ENCODE assay signal across 35 cellular contexts in genomic region chr9:37011530-37011929, GRCh38. TPM values are rescaled to one million over a fixed set of nuclear protein-coding genes. Genes with fewer than 3 reads are reported as not detected.
DNase-seq lines count a peak whose midpoint lies in the region; ATAC-seq and TF ChIP-seq lines count a peak whose summit lies in the region.
"Had no signal": no experiment of that assay in that cellular context is flagged by ENCODE, and none has a peak within 500 bp of the region (broad histone marks: within the 10 kb centered on the region; RNA-seq: fewer than 3 reads in every experiment).

No MANE protein-coding gene starts in this region.

- H3K79me2 ChIP-seq in OCI-LY7 (ENCODE audit: insufficient read depth, low read depth, low read length): peaks cover 54% of the 10 kb centered on the region; the same call in 1 of the 2 replicates
- H3K79me2 ChIP-seq: parathyroid adenoma had no signal

- peaks cover 42% of the 10 kb centered on the region for H3K27me3 Mint-ChIP-seq in activated naive CD8-positive, alpha-beta T cell treated with anti-CD3 and anti-CD28 coated beads, Interleukin-2, amount 50 U/mL, for 24 hours
- H3K27me3 Mint-ChIP-seq in activated naive CD8-positive, alpha-beta T cell treated with anti-CD3 and anti-CD28 coated beads for 36 hours: peaks cover 35% of the 10 kb centered on the region
- H3K27me3 Mint-ChIP-seq in stimulated activated naive B cell treated with anti-CD40 and anti-IgM and Interleukin-4, amounts not matched to agents 10 μg/mL and 1 μg/mL and 100 μg/mL, for 72 hours: no peaks in the 10 kb centered on the region

- no peaks in the 10 kb centered on the region for H3K36me3 Mint-ChIP-seq in activated naive CD8-positive, alpha-beta T cell treated with anti-CD3 and anti-CD28 coated beads, Interleukin-2, amount 50 U/mL, for 24 hours (ENCODE audit: low read depth)
- no peaks in the 10 kb centered on the region for H3K36me3 Mint-ChIP-seq in activated naive CD8-positive, alpha-beta T cell treated with anti-CD3 and anti-CD28 coated beads for 36 hours
- H3K36me3 Mint-ChIP-seq in stimulated activated naive B cell treated with anti-CD40 and anti-IgM and Interleukin-4, amounts not matched to agents 10 μg/mL and 1 μg/mL and 100 μg/mL, for 72 hours: peaks cover 57 to 76% of the 10 kb centered on the region in 2 donors
- H3K36me3 Mint-ChIP-seq: activated naive CD4-positive, alpha-beta T cell treated with anti-CD3 and anti-CD28 coated beads, Interleukin-2, amount 50 U/mL, for 24 hours; CD4-positive, CD25-positive, alpha-beta regulatory T cell had no signal

- TF ChIP-seq CTCF in OCI-LY7 (conservative IDR thresholded peaks at IDR 0.05; ENCODE audit: low read length) (no peak), lower lobe of right lung (IDR thresholded peaks at IDR 0.05) (no peak)

- H3K9me3 ChIP-seq in OCI-LY7 (ENCODE audit: low read length): no peaks in the 10 kb centered on the region
- no peaks in the 10 kb centered on the region for H3K9me3 ChIP-seq in lower lobe of right lung
- H3K9me3 ChIP-seq: esophagus muscularis mucosa, left lung, right atrium auricular region had no signal

- H3K36me3 ChIP-seq in OCI-LY7 (ENCODE audit: insufficient read depth, low read length) (peaks cover 96% of the 10 kb centered on the region), lower lobe of right lung (no peaks in the 10 kb centered on the region)
- H3K36me3 ChIP-seq: esophagus muscularis mucosa, left lung, right atrium auricular region had no signal

- H3K4me1 ChIP-seq in OCI-LY7 (ENCODE audit: insufficient read depth, low read length, poor library complexity, severe bottlenecking) (peaks cover 68% of the 10 kb centered on the region), lower lobe of right lung (no peaks in the 10 kb centered on the region)
- H3K4me1 ChIP-seq: esophagus muscularis mucosa, left lung, parathyroid adenoma, right atrium auricular region had no signal

- BruUV-seq in OCI-LY7 (replicated peaks; lab: Mats Ljungman, UMichigan): no TSS peak

- POLR2A ChIA-PET in OCI-LY7 (lab: Charles Lee): interaction anchor here (1.7 to 6.6 kb wide), 3 partner anchors 10 to 19 kb away, joined by 4 to 36 read pairs (median 14); no protein-coding TSS in a partner anchor

- no peak overlapping the region for H3K27ac Mint-ChIP-seq in activated naive CD8-positive, alpha-beta T cell treated with anti-CD3 and anti-CD28 coated beads, Interleukin-2, amount 50 U/mL, for 24 hours
- H3K27ac Mint-ChIP-seq in activated naive CD8-positive, alpha-beta T cell treated with anti-CD3 and anti-CD28 coated beads for 36 hours: no peak overlapping the region
- peak overlapping the region; percentile 89 for H3K27ac Mint-ChIP-seq in stimulated activated naive B cell treated with anti-CD40 and anti-IgM and Interleukin-4, amounts not matched to agents 10 μg/mL and 1 μg/mL and 100 μg/mL, for 72 hours
- H3K27ac Mint-ChIP-seq: activated CD8-positive, alpha-beta T cell treated with anti-CD3 and anti-CD28 coated beads for 36 hours; activated naive CD4-positive, alpha-beta T cell treated with anti-CD3 and anti-CD28 coated beads, Interleukin-2, amount 50 U/mL, for 24 hours; activated T-helper 17 cell treated with anti-CD3 and anti-CD28 coated beads, Interleukin-2, amount 50 U/mL, for 72 hours; H9; stimulated activated naive CD8-positive, alpha-beta T cell treated with anti-CD3 and anti-CD28 coated beads, Interleukin-15, Interleukin-2, amounts not matched to agents 100 ng/mL and 50 ng/mL, for 24 hours; T-helper 17 cell had no signal

- peaks cover 48% of the 10 kb centered on the region for H3K27me3 ChIP-seq in lower lobe of right lung (ENCODE audit: low read depth)
- H3K27me3 ChIP-seq: right atrium auricular region had no signal

- intact Hi-C loops in OCI-LY7 (cut with micrococcal nuclease; ENCODE audit: unreplicated experiment): no loop called here
- intact Hi-C loops in lower lobe of right lung (cut with DNase I): no loop called here

- H3K4me3 ChIP-seq in OCI-LY7 (ENCODE audit: low read depth, low read length, poor library complexity, severe bottlenecking) (peak overlapping the region; percentile 38), lower lobe of right lung (no peak overlapping the region)
- H3K4me3 ChIP-seq: dorsolateral prefrontal cortex, esophagus muscularis mucosa, left lung, right atrium auricular region, smooth muscle cell had no signal

- peak overlapping the region; percentile 34 for H3K4me3 Mint-ChIP-seq in activated naive CD8-positive, alpha-beta T cell treated with anti-CD3 and anti-CD28 coated beads, Interleukin-2, amount 50 U/mL, for 24 hours
- H3K4me3 Mint-ChIP-seq in activated naive CD8-positive, alpha-beta T cell treated with anti-CD3 and anti-CD28 coated beads for 36 hours: no peak overlapping the region
- peak overlapping the region; percentile 50 to 74 for H3K4me3 Mint-ChIP-seq in stimulated activated naive B cell treated with anti-CD40 and anti-IgM and Interleukin-4, amounts not matched to agents 10 μg/mL and 1 μg/mL and 100 μg/mL, for 72 hours
- H3K4me3 Mint-ChIP-seq: activated CD8-positive, alpha-beta T cell treated with anti-CD3 and anti-CD28 coated beads for 36 hours; activated naive CD4-positive, alpha-beta T cell treated with anti-CD3 and anti-CD28 coated beads, Interleukin-2, amount 50 U/mL, for 24 hours; activated T-helper 17 cell treated with anti-CD3 and anti-CD28 coated beads, Interleukin-2, amount 50 U/mL, for 72 hours; CD4-positive, CD25-positive, alpha-beta regulatory T cell; H9; stimulated activated naive CD8-positive, alpha-beta T cell treated with anti-CD3 and anti-CD28 coated beads, Interleukin-15, Interleukin-2, amounts not matched to agents 100 ng/mL and 50 ng/mL, for 24 hours had no signal

- no peaks in the 10 kb centered on the region for H3K9me3 Mint-ChIP-seq in activated naive CD8-positive, alpha-beta T cell treated with anti-CD3 and anti-CD28 coated beads, Interleukin-2, amount 50 U/mL, for 24 hours
- H3K9me3 Mint-ChIP-seq in activated naive CD8-positive, alpha-beta T cell treated with anti-CD3 and anti-CD28 coated beads for 36 hours: no peaks in the 10 kb centered on the region
- H3K9me3 Mint-ChIP-seq in stimulated activated naive B cell treated with anti-CD40 and anti-IgM and Interleukin-4, amounts not matched to agents 10 μg/mL and 1 μg/mL and 100 μg/mL, for 72 hours: no peaks in the 10 kb centered on the region
- H3K9me3 Mint-ChIP-seq: activated CD8-positive, alpha-beta T cell treated with anti-CD3 and anti-CD28 coated beads for 36 hours; activated naive CD4-positive, alpha-beta T cell treated with anti-CD3 and anti-CD28 coated beads, Interleukin-2, amount 50 U/mL, for 24 hours; activated T-helper 17 cell treated with anti-CD3 and anti-CD28 coated beads, Interleukin-2, amount 50 U/mL, for 72 hours; H9; stimulated activated naive CD8-positive, alpha-beta T cell treated with anti-CD3 and anti-CD28 coated beads, Interleukin-15, Interleukin-2, amounts not matched to agents 100 ng/mL and 50 ng/mL, for 24 hours had no signal

- no peak overlapping the region for H2AFZ ChIP-seq in OCI-LY7 (ENCODE audit: low read length)
- H2AFZ ChIP-seq: parathyroid adenoma had no signal

- H4K20me1 ChIP-seq in OCI-LY7 (ENCODE audit: insufficient read depth, low read length): no peaks in the 10 kb centered on the region

- peak overlapping the region; percentile 64 for H3K4me2 ChIP-seq in OCI-LY7 (ENCODE audit: low read length)
- H3K4me2 ChIP-seq: smooth muscle cell had no signal

- CTCF ChIA-PET in OCI-LY7 (lab: Charles Lee; ENCODE audit: unreplicated experiment): interaction anchor here (1.0 kb wide), 1 partner anchor 11 kb away, joined by 3 read pairs; no protein-coding TSS in a partner anchor

- H3K4me1 Mint-ChIP-seq in activated naive CD8-positive, alpha-beta T cell treated with anti-CD3 and anti-CD28 coated beads, Interleukin-2, amount 50 U/mL, for 24 hours: peaks cover 5% of the 10 kb centered on the region
- H3K4me1 Mint-ChIP-seq in activated naive CD8-positive, alpha-beta T cell treated with anti-CD3 and anti-CD28 coated beads for 36 hours: no peaks in the 10 kb centered on the region
- peaks cover 57 to 80% of the 10 kb centered on the region in 2 donors for H3K4me1 Mint-ChIP-seq in stimulated activated naive B cell treated with anti-CD40 and anti-IgM and Interleukin-4, amounts not matched to agents 10 μg/mL and 1 μg/mL and 100 μg/mL, for 72 hours
- H3K4me1 Mint-ChIP-seq: activated naive CD4-positive, alpha-beta T cell treated with anti-CD3 and anti-CD28 coated beads, Interleukin-2, amount 50 U/mL, for 24 hours; activated T-helper 17 cell treated with anti-CD3 and anti-CD28 coated beads, Interleukin-2, amount 50 U/mL, for 72 hours; CD4-positive, CD25-positive, alpha-beta regulatory T cell; T-helper 17 cell had no signal

- peak overlapping the region; percentile 72 for H3K27ac ChIP-seq in OCI-LY7 (ENCODE audit: low read depth, low read length, poor library complexity, severe bottlenecking)
- H3K27ac ChIP-seq in lower lobe of right lung: no peak overlapping the region
- H3K27ac ChIP-seq: 22Rv1, dorsolateral prefrontal cortex, esophagus muscularis mucosa, left lung, parathyroid adenoma, right atrium auricular region had no signal

- ATAC-seq in activated naive CD8-positive, alpha-beta T cell treated with anti-CD3 and anti-CD28 coated beads, Interleukin-2, amount 50 U/mL, for 24 hours: no peak
- peak; percentile 42 for ATAC-seq in HG02610 (IDR thresholded peaks at IDR 0.05; ENCODE audit: unreplicated experiment)
- ATAC-seq in stimulated activated naive B cell treated with anti-CD40 and anti-IgM and Interleukin-4, amounts not matched to agents 10 μg/mL and 1 μg/mL and 100 μg/mL, for 72 hours (replicated peaks): peak; percentile 51
- ATAC-seq in lower lobe of right lung: no peak
- ATAC-seq: activated CD8-positive, alpha-beta T cell treated with anti-CD3 and anti-CD28 coated beads for 36 hours; activated T-helper 17 cell treated with anti-CD3 and anti-CD28 coated beads, Interleukin-2, amount 50 U/mL, for 72 hours; left lung; Right ventricle myocardium inferior; SK-N-SH treated with all-trans-retinoic acid at 6 μM for 48 hours; T-helper 17 cell had no signal

- no peaks in the 10 kb centered on the region for H3K9me2 ChIP-seq in OCI-LY7 (ENCODE audit: insufficient read depth, low read length)

- DNase-seq in activated naive CD8-positive, alpha-beta T cell treated with anti-CD3 and anti-CD28 coated beads, Interleukin-2, amount 50 U/mL, for 24 hours: no peak
- no peak for DNase-seq in activated naive CD8-positive, alpha-beta T cell treated with anti-CD3 and anti-CD28 coated beads for 36 hours
- peak; percentile 37 for DNase-seq in OCI-LY7 (ENCODE audit: low spot score)
- no peak for DNase-seq in stimulated activated naive B cell treated with anti-CD40 and anti-IgM and Interleukin-4, amounts not matched to agents 10 μg/mL and 1 μg/mL and 100 μg/mL, for 72 hours
- no peak for DNase-seq in SIG-M5 (lab: John Stamatoyannopoulos, UW)
- DNase-seq in central memory CD4-positive, alpha-beta T cell: no peak
- no peak for DNase-seq in lower lobe of right lung
- DNase-seq: activated CD8-positive, alpha-beta memory T cell treated with anti-CD3 and anti-CD28 coated beads, Interleukin-2, amount 50 U/mL, for 48 hours; activated CD8-positive, alpha-beta T cell treated with anti-CD3 and anti-CD28 coated beads for 36 hours; CD4-positive, CD25-positive, alpha-beta regulatory T cell; dorsolateral prefrontal cortex; foreskin fibroblast; H9; head of caudate nucleus; KG1; left lung; MM.1S; NCI-H1930; NCI-H524 treated with DMSO at 0.1 percent for 48 hours; NK-92 treated with Interleukin-12 subunit alpha and Interleukin-12 subunit beta, amount 100 ng/mL, for 24 hours; stimulated activated CD4-positive, alpha-beta T cell treated with anti-CD3 and anti-CD28 coated beads, Interleukin-1b, Interleukin-23, amount 100 ng/mL, for 48 hours; T-helper 17 cell had no signal

RNA-seq across cellular contexts. Expression of gene PAX5, which starts 22.5 kb away (rescaled TPM):
- 1 to 10 TPM; 2.2 to 2.4 TPM for total RNA-seq in activated naive CD8-positive, alpha-beta T cell treated with anti-CD3 and anti-CD28 coated beads for 36 hours
- 50.4 and 62.5 TPM in 2 replicates for total RNA-seq in OCI-LY7 (2014; rRNA removed; shearing (Covaris generic))
- 141 and 148 TPM in 2 replicates for total RNA-seq in OCI-LY7 (2022)
- total RNA-seq in lower lobe of right lung: 0.18 TPM
- total RNA-seq: chondrocyte, myocyte, Right ventricle myocardium inferior had no signal

Comparison
In these comparisons a context has a peak if more than half of its experiments do, and no peak if none do; other contexts are left out.
1. ATAC-seq: peak in HG02610 (single experiment) and stimulated activated naive B cell treated with anti-CD40 and anti-IgM and Interleukin-4, amounts not matched to agents 10 μg/mL and 1 μg/mL and 100 μg/mL, for 72 hours (2 of 2); none in activated naive CD8-positive, alpha-beta T cell treated with anti-CD3 and anti-CD28 coated beads, Interleukin-2, amount 50 U/mL, for 24 hours (single experiment) and lower lobe of right lung (0 of 2).
2. RNA of gene PAX5, which starts 22.5 kb away (total RNA-seq): 50.4 to 148 TPM in OCI-LY7; 2.2 to 2.4 TPM in activated naive CD8-positive, alpha-beta T cell treated with anti-CD3 and anti-CD28 coated beads for 36 hours and 0.18 TPM in lower lobe of right lung (single experiment); every median in the first group is over 10 times any median in the second.